In the genomic region with DNA sequence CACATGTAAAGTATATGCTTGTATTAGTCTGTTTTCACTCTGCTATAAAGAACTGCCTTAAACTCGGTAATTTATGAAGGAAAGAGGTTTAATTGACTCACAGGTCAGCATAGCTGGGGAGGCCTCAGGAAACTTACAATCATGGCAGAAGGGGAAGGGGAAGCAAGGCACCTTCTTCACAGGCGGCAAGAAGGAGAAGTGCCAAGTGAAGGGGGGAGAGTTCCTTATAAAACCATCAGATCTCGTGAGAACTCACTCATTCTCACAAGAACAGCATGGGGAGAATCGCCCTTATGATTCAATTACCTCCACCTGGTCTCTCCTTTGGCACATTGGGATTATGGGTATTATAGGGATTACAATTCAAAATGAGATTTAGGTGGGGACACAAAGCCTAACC, we compare ENCODE assay signal across 18 cellular contexts.
DNase-seq lines count a peak whose midpoint lies in the region; ATAC-seq, FAIRE-seq and TF ChIP-seq lines count a peak whose summit lies in the region.
"Had no signal": no experiment of that assay in that cellular context is flagged by ENCODE, and none has a peak within 500 bp of the region (broad histone marks: within the 10 kb centered on the region; RNA-seq: fewer than 3 reads in every experiment).

No MANE protein-coding gene starts in this region.

- in situ Hi-C loops in GM23248 (cut with MboI), result no loop called here

- no peak for FAIRE-seq in small intestine (lab: Jason Lieb, UNC)

- peaks cover 40% of the 10 kb centered on the region for H3F3A ChIP-seq in GM23248 (ENCODE audit: insufficient read depth)

- H3K36me3 Mint-ChIP-seq in nephron progenitor cell (ENCODE audit: low read depth), result no peaks in the 10 kb centered on the region
- H3K36me3 Mint-ChIP-seq: CD14-positive monocyte, IgD-negative memory B cell had no signal

- H2AFZ ChIP-seq in GM23248 (peak overlapping the region; percentile 59; the same call in 1 of the 2 replicates), fibroblast of lung (ENCODE audit: low read length) (no peak overlapping the region)

- peaks cover under 1% of the 10 kb centered on the region for H3K9me3 Mint-ChIP-seq in nephron progenitor cell

- H3K9me3 ChIP-seq in GM23248 (ENCODE audit: low read depth) (no peaks in the 10 kb centered on the region), fibroblast of lung (ENCODE audit: control insufficient read depth, insufficient read depth, low read depth, low read length) (no peaks in the 10 kb centered on the region), uterus (no peaks in the 10 kb centered on the region), small intestine (ENCODE audit: control insufficient read depth, low read depth) (no peaks in the 10 kb centered on the region)

- H3K9ac ChIP-seq in GM23248, result peak overlapping the region; percentile 71
- no peak overlapping the region for H3K9ac ChIP-seq in fibroblast of lung (ENCODE audit: insufficient read depth, low read length)

- H3K9me2 ChIP-seq in GM23248 (ENCODE audit: insufficient read depth), result no peaks in the 10 kb centered on the region

- H3K27ac ChIP-seq in GM23248 (peak overlapping the region; percentile 97), fibroblast of lung (ENCODE audit: insufficient read depth, low read length) (peak overlapping the region; percentile 57), uterus (peak overlapping the region; percentile 66 to 71), small intestine (ENCODE audit: low read depth in 1 of 2, low read length in 1 of 2) (no peak overlapping the region)

- no peak for TF ChIP-seq CTCF in fibroblast of lung (conservative IDR thresholded peaks at IDR 0.05 in 1 of 2, IDR thresholded peaks at IDR 0.05 in 1 of 2; ENCODE audit: low read depth in 1 of 2, low read length in 2 of 2)
- TF ChIP-seq CTCF in uterus (IDR thresholded peaks at IDR 0.05), result no peak
- no peak for TF ChIP-seq CTCF in nephron progenitor cell (IDR thresholded peaks at IDR 0.05)

- 98% methylated on average over 4 of the region's 4 CpGs for WGBS in GM23248 (ENCODE audit: low coverage in 1 of 2, low lambda C conversion rate in 2 of 2, missing lambda C conversion rate in 2 of 2), 2 experiments
- WGBS in small intestine, 3 donors, result 82 to 96% (median 87%) methylated on average over 4 of the region's 4 CpGs

- H3K79me2 ChIP-seq in GM23248 (ENCODE audit: insufficient read depth) (no peaks in the 10 kb centered on the region), fibroblast of lung (ENCODE audit: control insufficient read depth, insufficient read depth, low read length) (no peaks in the 10 kb centered on the region)

- peaks cover 2% of the 10 kb centered on the region for H3K27me3 Mint-ChIP-seq in nephron progenitor cell (ENCODE audit: low read depth, poor library complexity)

- H3K4me3 ChIP-seq in GM23248 (no peak overlapping the region), fibroblast of lung (replicated peaks in 1 of 4; ENCODE audit: control extremely low read depth in 1 of 4, insufficient read depth in 1 of 4, low read depth in 3 of 4, low read length in 4 of 4) (no peak overlapping the region), uterus (no peak overlapping the region), small intestine (ENCODE audit: low read depth in 1 of 2, low read length in 2 of 2) (no peak overlapping the region)

- no peak for ATAC-seq in HG03469 (IDR thresholded peaks at IDR 0.05; ENCODE audit: unreplicated experiment)
- ATAC-seq: Panc1 had no signal

- no peak overlapping the region for H3K4me3 Mint-ChIP-seq in nephron progenitor cell
- H3K4me3 Mint-ChIP-seq: CD14-positive monocyte, IgD-negative memory B cell had no signal

- H3K4me1 ChIP-seq in GM23248 (ENCODE audit: insufficient read depth) (peaks cover 40% of the 10 kb centered on the region), fibroblast of lung (ENCODE audit: control insufficient read depth, extremely low read depth, insufficient read depth, low read length) (peaks cover 9% of the 10 kb centered on the region), uterus (peaks cover 0 to 4% of the 10 kb centered on the region in 2 donors), small intestine (ENCODE audit: control insufficient read depth in 2 of 2, insufficient read depth in 1 of 2, low read depth in 1 of 2, low read length in 1 of 2) (no peaks in the 10 kb centered on the region)

- no peaks in the 10 kb centered on the region for H3K36me3 ChIP-seq in GM23248 (ENCODE audit: low read depth)
- H3K36me3 ChIP-seq in fibroblast of lung (ENCODE audit: control insufficient read depth, insufficient read depth, low read length), result no peaks in the 10 kb centered on the region
- no peaks in the 10 kb centered on the region for H3K36me3 ChIP-seq in uterus
- H3K36me3 ChIP-seq in small intestine (ENCODE audit: control insufficient read depth in 2 of 2, insufficient read depth in 2 of 2, low read length in 2 of 2), result no peaks in the 10 kb centered on the region

- DNase-seq in GM23248 (no peak), NCI-H82 (lab: John Stamatoyannopoulos, UW) (peak; percentile 84), fibroblast of lung (ENCODE audit: low read depth in 2 of 2) (no peak), uterus (no peak), nephron progenitor cell (no peak), small intestine (no peak)
- DNase-seq: ACHN, AML-193, Caco-2, DMS153, NCI-H1092, NCI-H146, NCI-H2081 treated with DMSO at 0.1 percent for 48 hours, NCI-H510A had no signal

- peaks cover 8% of the 10 kb centered on the region for H3K4me1 Mint-ChIP-seq in nephron progenitor cell
- H3K4me1 Mint-ChIP-seq: IgD-negative memory B cell had no signal

- H3K27ac Mint-ChIP-seq in nephron progenitor cell, result no peak overlapping the region
- H3K27ac Mint-ChIP-seq: CD14-positive monocyte, IgD-negative memory B cell had no signal

- no peaks in the 10 kb centered on the region for H3K27me3 ChIP-seq in GM23248 (replicated peaks; ENCODE audit: insufficient read depth)
- no peaks in the 10 kb centered on the region for H3K27me3 ChIP-seq in fibroblast of lung (ENCODE audit: control insufficient read depth, insufficient read depth, low read length)
- H3K27me3 ChIP-seq in uterus, result no peaks in the 10 kb centered on the region
- H3K27me3 ChIP-seq in small intestine (ENCODE audit: control insufficient read depth in 2 of 2, insufficient read depth in 2 of 2, low read length in 2 of 2), result no peaks in the 10 kb centered on the region

- H4K20me1 ChIP-seq in GM23248 (ENCODE audit: insufficient read depth) (no peaks in the 10 kb centered on the region), fibroblast of lung (ENCODE audit: control insufficient read depth, extremely low read depth, insufficient read depth, low read length) (no peaks in the 10 kb centered on the region)

- no peak for TF ChIP-seq POLR2A in uterus (IDR thresholded peaks at IDR 0.05)

- intact Hi-C loops in uterus (cut with DNase I; ENCODE audit: low total_unique reads), result no loop called here

- H3K4me2 ChIP-seq in GM23248 (ENCODE audit: unreplicated experiment), result no peak overlapping the region
- no peak overlapping the region for H3K4me2 ChIP-seq in fibroblast of lung (ENCODE audit: extremely low read depth, insufficient read depth, low read length)

Comparison
In these comparisons a context has a peak if more than half of its experiments do, and no peak if none do; other contexts are left out.
1. H3K27ac ChIP-seq: peak in GM23248 (single experiment), fibroblast of lung (single experiment) and uterus (2 of 2); none in small intestine (0 of 2).